In genomic region chr14:102333795-102334415, GRCh38 we compare ENCODE assay signal across 22 cellular contexts.
"Had no signal": no experiment of that assay in that cellular context is flagged by ENCODE, and none has a peak within 500 bp of the region (broad histone marks: within the 10 kb centered on the region; RNA-seq: fewer than 3 reads in every experiment).

No MANE protein-coding gene starts in this region.

- H3K36me3 ChIP-seq: prostate gland had no signal

- H3K4me3 ChIP-seq: cardiac muscle cell, gastroesophageal sphincter, heart right ventricle, prostate gland, right atrium auricular region, skin epidermis, suprapubic skin, transverse colon had no signal

- H3K4me1 ChIP-seq: gastroesophageal sphincter, prostate gland, right atrium auricular region, suprapubic skin, transverse colon had no signal

- H3K9me3 Mint-ChIP-seq: activated naive CD8-positive, alpha-beta T cell treated with anti-CD3 and anti-CD28 coated beads, Interleukin-2, amount 10 ng/mL, durations not matched to agents 7 days and 5 days; activated T-helper 2 cell treated with anti-CD3 and anti-CD28 coated beads, Interferon-gamma antibody, Interleukin-2, Interleukin-4, amounts not matched to agents 10 μg/mL and 5 μg/mL and 100 μg/mL, durations not matched to agents 14 hours and 24 hours and 36 hours; memory B cell; stimulated activated naive CD8-positive, alpha-beta T cell treated with anti-CD3 and anti-CD28 coated beads, Interleukin-15, amount 100 ng/mL, for 72 hours had no signal

- H3K4me3 Mint-ChIP-seq: activated naive CD8-positive, alpha-beta T cell treated with anti-CD3 and anti-CD28 coated beads, Interleukin-2, amount 10 ng/mL, durations not matched to agents 7 days and 5 days; memory B cell; stimulated activated naive CD8-positive, alpha-beta T cell treated with anti-CD3 and anti-CD28 coated beads, Interleukin-15, amount 100 ng/mL, for 72 hours had no signal

- H3K27ac Mint-ChIP-seq: activated naive CD8-positive, alpha-beta T cell treated with anti-CD3 and anti-CD28 coated beads, Interleukin-2, amount 10 ng/mL, durations not matched to agents 7 days and 5 days; activated T-helper 2 cell treated with anti-CD3 and anti-CD28 coated beads, Interferon-gamma antibody, Interleukin-2, Interleukin-4, amounts not matched to agents 10 μg/mL and 5 μg/mL and 100 μg/mL, durations not matched to agents 14 hours and 24 hours and 36 hours; memory B cell had no signal

- DNase-seq: activated CD4-positive, alpha-beta T cell treated with anti-CD3 and anti-CD28 coated beads, Interleukin-2, amount 50 U/mL, for 4 hours; activated naive CD4-positive, alpha-beta T cell treated with Interleukin-2 at 50 U/mL for 16 hours; activated naive CD8-positive, alpha-beta T cell treated with anti-CD3 and anti-CD28 coated beads, Interleukin-2, amount 10 ng/mL, durations not matched to agents 7 days and 5 days; activated T-cell treated with anti-CD3 and anti-CD28 coated beads, Interleukin-2, amount 50 U/mL, for 1 hour; amygdala; heart right ventricle; kidney glomerular epithelial cell; left ventricle myocardium superior; stimulated activated CD4-positive, alpha-beta T cell treated with anti-CD3 and anti-CD28 coated beads, Interleukin-15, amount 100 ng/mL, for 24 hours; stimulated activated CD4-positive, alpha-beta T cell treated with anti-CD3 and anti-CD28 coated beads, Interleukin-2, amount 100 ng/mL, for 48 hours; stimulated activated naive CD8-positive, alpha-beta T cell treated with anti-CD3 and anti-CD28 coated beads, Interleukin-15, amount 100 ng/mL, for 72 hours; T-helper 1 cell; transverse colon had no signal

- H3K9me3 ChIP-seq: gastroesophageal sphincter, heart right ventricle, prostate gland, right atrium auricular region, suprapubic skin, transverse colon had no signal

- H3K27ac ChIP-seq: cardiac muscle cell, gastroesophageal sphincter, heart right ventricle, prostate gland, right atrium auricular region, skin epidermis, suprapubic skin, transverse colon had no signal

- H3K4me1 Mint-ChIP-seq: memory B cell; stimulated activated naive CD8-positive, alpha-beta T cell treated with anti-CD3 and anti-CD28 coated beads, Interleukin-15, amount 100 ng/mL, for 72 hours had no signal

- H3K27me3 ChIP-seq: cardiac muscle cell, gastroesophageal sphincter, heart right ventricle, right atrium auricular region, suprapubic skin, transverse colon had no signal

- ATAC-seq: activated CD4-positive, CD25-positive, alpha-beta regulatory T cell treated with anti-CD3 and anti-CD28 coated beads, Interleukin-2, amount 50 U/mL, for 24 hours; gastroesophageal sphincter; left ventricle myocardium superior; stimulated activated naive CD8-positive, alpha-beta T cell treated with anti-CD3 and anti-CD28 coated beads, Interleukin-15, amount 100 ng/mL, for 72 hours had no signal

- H3K27me3 Mint-ChIP-seq: activated naive CD8-positive, alpha-beta T cell treated with anti-CD3 and anti-CD28 coated beads, Interleukin-2, amount 10 ng/mL, durations not matched to agents 7 days and 5 days; memory B cell; stimulated activated naive CD8-positive, alpha-beta T cell treated with anti-CD3 and anti-CD28 coated beads, Interleukin-15, amount 100 ng/mL, for 72 hours had no signal
